In the genomic region with DNA sequence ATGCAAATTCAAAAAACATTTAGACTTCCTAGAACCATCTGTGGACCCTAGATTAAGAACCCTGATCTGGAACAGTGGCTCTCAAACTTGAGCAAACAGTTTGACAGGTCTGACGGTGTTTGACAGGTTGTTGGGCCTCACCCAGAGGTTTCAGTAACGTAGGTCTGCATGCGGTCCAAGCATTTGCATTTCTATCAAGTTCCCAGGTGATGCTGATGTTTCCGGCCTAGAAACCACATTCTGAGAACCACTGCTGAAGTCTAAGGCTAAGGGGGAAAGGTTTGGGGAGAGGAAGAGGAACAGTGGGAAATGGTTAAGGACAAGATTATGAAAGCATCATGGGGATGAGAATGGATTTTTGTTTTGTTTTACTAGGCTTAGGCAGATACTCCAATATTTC, we compare ENCODE assay signal across 10 cellular contexts. TPM values are rescaled to one million over a fixed set of nuclear protein-coding genes. Genes with fewer than 3 reads are reported as not detected.
DNase-seq lines count a peak whose midpoint lies in the region; ATAC-seq and TF ChIP-seq lines count a peak whose summit lies in the region.
"Had no signal": no experiment of that assay in that cellular context is flagged by ENCODE, and none has a peak within 500 bp of the region (broad histone marks: within the 10 kb centered on the region; RNA-seq: fewer than 3 reads in every experiment).

No MANE protein-coding gene starts in this region.

- H3K4me3 Mint-ChIP-seq in activated CD8-positive, alpha-beta memory T cell treated with anti-CD3 and anti-CD28 coated beads, Interleukin-2, amount 10 ng/mL, durations not matched to agents 7 days and 5 days, result no peak overlapping the region
- H3K4me3 Mint-ChIP-seq in stimulated activated naive B cell treated with anti-CD40 and anti-IgM and Interleukin-4, amounts not matched to agents 10 μg/mL and 1 μg/mL and 100 μg/mL, for 72 hours, result peak overlapping the region in 1 of 2 donors; percentile 1

- TF ChIP-seq CTCF in PC-3 (conservative IDR thresholded peaks at IDR 0.05; ENCODE audit: low read depth, low read length) (no peak), colonic mucosa (IDR thresholded peaks at IDR 0.05) (no peak), hepatocyte (IDR thresholded peaks at IDR 0.05; ENCODE audit: poor library complexity) (no peak)

- H3K27me3 ChIP-seq in PC-3 (ENCODE audit: low read length) (no peaks in the 10 kb centered on the region), colonic mucosa (no peaks in the 10 kb centered on the region), hepatocyte (no peaks in the 10 kb centered on the region), right cardiac atrium (ENCODE audit: control insufficient read depth, insufficient read depth) (no peaks in the 10 kb centered on the region)
- H3K27me3 ChIP-seq: upper lobe of left lung had no signal

- H3K79me2 ChIP-seq in PC-3 (ENCODE audit: low read length) (no peaks in the 10 kb centered on the region), hepatocyte (no peaks in the 10 kb centered on the region)

- H3K36me3 ChIP-seq in PC-3 (ENCODE audit: low read depth, low read length) (no peaks in the 10 kb centered on the region), colonic mucosa (no peaks in the 10 kb centered on the region), hepatocyte (replicated peaks; ENCODE audit: insufficient read depth, low read depth) (no peaks in the 10 kb centered on the region)

- CTCF ChIA-PET in activated CD8-positive, alpha-beta memory T cell treated with anti-CD3 and anti-CD28 coated beads, Interleukin-2, amount 10 ng/mL, durations not matched to agents 7 days and 5 days (lab: Charles Lee), result interaction anchor here (0.8 to 5.4 kb wide), 18 partner anchors 8 to 248 kb away, joined by 3 to 121 read pairs (median 10); no protein-coding TSS in a partner anchor
- CTCF ChIA-PET in PC-3 (lab: Charles Lee), result interaction anchor here (0.6 to 2.8 kb wide), 3 partner anchors 9 to 242 kb away, joined by 3 to 103 read pairs (median 17); no protein-coding TSS in a partner anchor

- no TSS peak for BruUV-seq in PC-3 (replicated peaks; lab: Mats Ljungman, UMichigan)

- H3K4me2 ChIP-seq in PC-3 (ENCODE audit: low read length), result peak overlapping the region; percentile 59; the same call in 1 of the 2 replicates
- H3K4me2 ChIP-seq in hepatocyte, result no peak overlapping the region

- no peaks in the 10 kb centered on the region for H3K9me2 ChIP-seq in PC-3 (replicated peaks; ENCODE audit: low read length)
- no peaks in the 10 kb centered on the region for H3K9me2 ChIP-seq in hepatocyte (replicated peaks; ENCODE audit: insufficient read depth)

- DNase-seq in activated CD8-positive, alpha-beta memory T cell treated with anti-CD3 and anti-CD28 coated beads, Interleukin-2, amount 10 ng/mL, durations not matched to agents 7 days and 5 days, result peak; percentile 58
- no peak for DNase-seq in activated CD8-positive, alpha-beta memory T cell treated with anti-CD3 and anti-CD28 coated beads, Interleukin-2, amount 50 U/mL, for 4 hours
- no peak for DNase-seq in PC-3
- peak; percentile 63 for DNase-seq in stimulated activated naive B cell treated with anti-CD40 and anti-IgM and Interleukin-4, amounts not matched to agents 10 μg/mL and 1 μg/mL and 100 μg/mL, for 72 hours
- no peak for DNase-seq in colonic mucosa
- no peak for DNase-seq in hepatocyte (ENCODE audit: low spot score)
- DNase-seq in right cardiac atrium, result no peak
- DNase-seq: occipital lobe, upper lobe of left lung had no signal

- ATAC-seq in activated CD8-positive, alpha-beta memory T cell treated with anti-CD3 and anti-CD28 coated beads, Interleukin-2, amount 10 ng/mL, durations not matched to agents 7 days and 5 days, result peak; percentile 20
- ATAC-seq in HG02610 (IDR thresholded peaks at IDR 0.05; ENCODE audit: unreplicated experiment) (peak; percentile 76), PC-3 (no peak), right cardiac atrium (no peak)
- peak; percentile 91 to 94 for ATAC-seq in stimulated activated naive B cell treated with anti-CD40 and anti-IgM and Interleukin-4, amounts not matched to agents 10 μg/mL and 1 μg/mL and 100 μg/mL, for 72 hours (replicated peaks)

- H3K4me1 Mint-ChIP-seq in activated CD8-positive, alpha-beta memory T cell treated with anti-CD3 and anti-CD28 coated beads, Interleukin-2, amount 10 ng/mL, durations not matched to agents 7 days and 5 days, result peaks cover 48% of the 10 kb centered on the region
- H3K4me1 Mint-ChIP-seq in stimulated activated naive B cell treated with anti-CD40 and anti-IgM and Interleukin-4, amounts not matched to agents 10 μg/mL and 1 μg/mL and 100 μg/mL, for 72 hours, result peaks cover 36 to 60% of the 10 kb centered on the region in 2 donors

- H3K27ac ChIP-seq in PC-3 (ENCODE audit: low read length) (no peak overlapping the region), colonic mucosa (no peak overlapping the region), hepatocyte (no peak overlapping the region), right cardiac atrium (ENCODE audit: low read length) (no peak overlapping the region)
- H3K27ac ChIP-seq: upper lobe of left lung had no signal

- peak overlapping the region; percentile 59 for H3K27ac Mint-ChIP-seq in activated CD8-positive, alpha-beta memory T cell treated with anti-CD3 and anti-CD28 coated beads, Interleukin-2, amount 10 ng/mL, durations not matched to agents 7 days and 5 days
- H3K27ac Mint-ChIP-seq in stimulated activated naive B cell treated with anti-CD40 and anti-IgM and Interleukin-4, amounts not matched to agents 10 μg/mL and 1 μg/mL and 100 μg/mL, for 72 hours, result peak overlapping the region; percentile 70

- H3K4me3 ChIP-seq in PC-3 (ENCODE audit: low read length), result no peak overlapping the region
- no peak overlapping the region for H3K4me3 ChIP-seq in colonic mucosa
- no peak overlapping the region for H3K4me3 ChIP-seq in hepatocyte
- H3K4me3 ChIP-seq in right cardiac atrium (ENCODE audit: low read length), result no peak overlapping the region
- H3K4me3 ChIP-seq: upper lobe of left lung had no signal

- H3K36me3 Mint-ChIP-seq in activated CD8-positive, alpha-beta memory T cell treated with anti-CD3 and anti-CD28 coated beads, Interleukin-2, amount 10 ng/mL, durations not matched to agents 7 days and 5 days, result peaks cover 9% of the 10 kb centered on the region
- H3K36me3 Mint-ChIP-seq in stimulated activated naive B cell treated with anti-CD40 and anti-IgM and Interleukin-4, amounts not matched to agents 10 μg/mL and 1 μg/mL and 100 μg/mL, for 72 hours, result peaks cover 41 to 52% of the 10 kb centered on the region in 2 donors

- WGBS in hepatocyte (ENCODE audit: low lambda C conversion rate, missing lambda C conversion rate), result 82% methylated on average over 4 of the region's 4 CpGs
- WGBS in right cardiac atrium, result 74% methylated on average over 4 of the region's 4 CpGs

- H2AFZ ChIP-seq in PC-3 (ENCODE audit: low read length), result no peak overlapping the region
- H2AFZ ChIP-seq in hepatocyte, result no peak overlapping the region

- H4K20me1 ChIP-seq in PC-3 (ENCODE audit: low read length) (no peaks in the 10 kb centered on the region), hepatocyte (ENCODE audit: insufficient read depth, poor library complexity, severe bottlenecking) (no peaks in the 10 kb centered on the region)

- H3K9me3 Mint-ChIP-seq in activated CD8-positive, alpha-beta memory T cell treated with anti-CD3 and anti-CD28 coated beads, Interleukin-2, amount 10 ng/mL, durations not matched to agents 7 days and 5 days (ENCODE audit: low read depth), result no peaks in the 10 kb centered on the region
- H3K9me3 Mint-ChIP-seq in stimulated activated naive B cell treated with anti-CD40 and anti-IgM and Interleukin-4, amounts not matched to agents 10 μg/mL and 1 μg/mL and 100 μg/mL, for 72 hours, result no peaks in the 10 kb centered on the region

- H3K27me3 Mint-ChIP-seq in activated CD8-positive, alpha-beta memory T cell treated with anti-CD3 and anti-CD28 coated beads, Interleukin-2, amount 10 ng/mL, durations not matched to agents 7 days and 5 days, result no peaks in the 10 kb centered on the region
- H3K27me3 Mint-ChIP-seq in stimulated activated naive B cell treated with anti-CD40 and anti-IgM and Interleukin-4, amounts not matched to agents 10 μg/mL and 1 μg/mL and 100 μg/mL, for 72 hours, result no peaks in the 10 kb centered on the region

- peaks cover 40% of the 10 kb centered on the region for H3K4me1 ChIP-seq in PC-3 (ENCODE audit: insufficient read depth, low read length)
- H3K4me1 ChIP-seq in colonic mucosa, result no peaks in the 10 kb centered on the region
- H3K4me1 ChIP-seq in hepatocyte (ENCODE audit: insufficient read depth), result peaks cover 6% of the 10 kb centered on the region
- H3K4me1 ChIP-seq in right cardiac atrium (ENCODE audit: control insufficient read depth, insufficient read depth, low read length), result no peaks in the 10 kb centered on the region

- no peaks in the 10 kb centered on the region for H3F3A ChIP-seq in PC-3 (ENCODE audit: low read length, unreplicated experiment)

- no peak overlapping the region for H3K9ac ChIP-seq in PC-3 (ENCODE audit: low read length)
- no peak overlapping the region for H3K9ac ChIP-seq in colonic mucosa (ENCODE audit: low read depth in 2 of 2, low read length in 2 of 2)

- POLR2A ChIA-PET in PC-3 (lab: Charles Lee; ENCODE audit: unreplicated experiment), result no interaction called here

- H3K9me3 ChIP-seq in PC-3 (ENCODE audit: low read length) (no peaks in the 10 kb centered on the region), colonic mucosa (no peaks in the 10 kb centered on the region), hepatocyte (ENCODE audit: low read depth) (no peaks in the 10 kb centered on the region), right cardiac atrium (ENCODE audit: control insufficient read depth, low read length) (no peaks in the 10 kb centered on the region)
- H3K9me3 ChIP-seq: upper lobe of left lung had no signal

- intact Hi-C loops in PC-3 (cut with micrococcal nuclease) (loop anchor here (1.0 kb wide), 1 partner anchor 198 kb away; no protein-coding TSS in a partner anchor), colonic mucosa (cut with DNase I) (loop anchor here (2.0 to 10.0 kb wide), 2 partner anchors 198 to 380 kb away; no protein-coding TSS in a partner anchor), right cardiac atrium (cut with DNase I) (loop anchor here (5.0 kb wide), 2 partner anchors 197 to 242 kb away; no protein-coding TSS in a partner anchor)

RNA-seq across cellular contexts. Expression of gene MDM4, which starts 48.6 kb away (rescaled TPM):
- total RNA-seq in activated CD8-positive, alpha-beta memory T cell treated with anti-CD3 and anti-CD28 coated beads, Interleukin-2, amount 10 ng/mL, durations not matched to agents 7 days and 5 days, result 10 to 100 TPM; 74.7 to 100.0 TPM
- 36.3 and 55.7 TPM in 2 replicates for total RNA-seq in PC-3 (2014; rRNA removed)
- total RNA-seq in colonic mucosa, result 10 to 100 TPM; 43.7 to 49.8 TPM
- 42.3 and 47.8 TPM in 2 replicates for total RNA-seq in hepatocyte
- polyA plus RNA-seq in hepatocyte, result 15.4 and 22.5 TPM in 2 replicates
- total RNA-seq in right cardiac atrium, result 10 to 100 TPM; 29.9 to 48.2 (median 34.9) TPM
- 10.5 TPM for polyA plus RNA-seq in right cardiac atrium

Comparison
In these comparisons a context has a peak if more than half of its experiments do, and no peak if none do; other contexts are left out.
1. DNase-seq: peak in activated CD8-positive, alpha-beta memory T cell treated with anti-CD3 and anti-CD28 coated beads, Interleukin-2, amount 10 ng/mL, durations not matched to agents 7 days and 5 days (single experiment) and stimulated activated naive B cell treated with anti-CD40 and anti-IgM and Interleukin-4, amounts not matched to agents 10 μg/mL and 1 μg/mL and 100 μg/mL, for 72 hours (single experiment); none in activated CD8-positive, alpha-beta memory T cell treated with anti-CD3 and anti-CD28 coated beads, Interleukin-2, amount 50 U/mL, for 4 hours (single experiment), PC-3 (single experiment), colonic mucosa (single experiment), hepatocyte (single experiment) and right cardiac atrium (0 of 3).
2. ATAC-seq: peak in activated CD8-positive, alpha-beta memory T cell treated with anti-CD3 and anti-CD28 coated beads, Interleukin-2, amount 10 ng/mL, durations not matched to agents 7 days and 5 days (single experiment), HG02610 (single experiment) and stimulated activated naive B cell treated with anti-CD40 and anti-IgM and Interleukin-4, amounts not matched to agents 10 μg/mL and 1 μg/mL and 100 μg/mL, for 72 hours (2 of 2); none in PC-3 (single experiment) and right cardiac atrium (0 of 2).